Comparison of ENCODE assay signal across 1 cellular context in the genomic region with DNA sequence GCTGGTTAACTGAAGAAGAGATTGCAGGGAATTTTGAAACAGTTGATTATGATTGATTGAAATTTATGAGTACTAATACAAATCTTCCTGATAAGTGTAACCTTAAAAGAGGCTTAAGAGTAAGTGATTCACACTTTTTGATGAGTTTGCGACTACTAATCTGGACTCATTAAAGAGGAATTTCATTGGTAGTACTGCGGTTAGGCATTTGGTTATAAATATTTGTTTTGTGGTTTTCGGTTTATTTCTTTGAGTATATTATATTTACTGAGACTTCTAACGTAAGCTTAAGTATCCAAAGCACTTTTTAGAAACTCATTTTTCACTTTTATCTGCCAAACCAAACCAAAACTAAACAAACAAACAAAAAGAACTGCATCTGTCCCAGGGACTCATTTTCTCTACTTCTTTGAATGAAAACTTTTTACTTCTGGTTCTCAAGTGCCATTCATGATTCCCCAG.
TF ChIP-seq lines count a peak whose summit lies in the region.

No MANE protein-coding gene starts in this region.

TF ChIP-seq in IMR-90, 13 proteins besides CTCF, POLR2A, EP300 and RAD21 (continued from another document):
- TF ChIP-seq ELK1 (IDR thresholded peaks at IDR 0.05; ENCODE audit: borderline replicate concordance, low read depth, low read length) = no peak
- TF ChIP-seq BHLHE40 (IDR thresholded peaks at IDR 0.05; ENCODE audit: low read depth, low read length) = no peak; the same call in 1 of the 2 replicates
- TF ChIP-seq MXI1 (IDR thresholded peaks at IDR 0.05; ENCODE audit: borderline replicate concordance, low read depth, low read length) = no peak
- TF ChIP-seq CEBPB (IDR thresholded peaks at IDR 0.05; ENCODE audit: low read depth, low read length) = no peak
- TF ChIP-seq MAFK (IDR thresholded peaks at IDR 0.05; ENCODE audit: low read depth, low read length) = no peak
- TF ChIP-seq CHD1 (IDR thresholded peaks at IDR 0.05; ENCODE audit: low read depth, low read length) = no peak
- TF ChIP-seq RCOR1 (IDR thresholded peaks at IDR 0.05; ENCODE audit: insufficient replicate concordance, low read length) = no peak
